Comparison of ENCODE assay signal across 7 cellular contexts in the genomic region with DNA sequence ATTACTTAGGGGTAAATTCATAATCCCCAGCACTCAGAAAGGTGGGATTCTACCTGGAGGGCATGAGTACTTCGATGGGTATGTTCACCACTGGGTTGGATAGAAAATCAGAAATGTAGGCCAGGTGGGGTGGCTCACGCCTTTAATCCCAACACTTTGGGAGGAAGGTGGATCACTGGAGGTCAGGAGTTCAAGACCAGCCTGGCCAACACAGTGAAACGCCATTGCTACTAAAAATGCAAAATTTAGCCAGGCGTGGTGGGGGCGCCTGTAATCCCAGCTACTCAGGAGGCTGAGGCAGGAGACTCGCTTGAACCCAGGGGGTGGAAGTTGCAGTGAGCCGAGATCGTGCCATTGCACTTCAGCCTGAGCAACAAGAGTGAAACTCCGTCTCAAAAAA. TPM values are rescaled to one million over a fixed set of nuclear protein-coding genes. Genes with fewer than 3 reads are reported as not detected.
DNase-seq lines count a peak whose midpoint lies in the region; ATAC-seq, FAIRE-seq and TF ChIP-seq lines count a peak whose summit lies in the region.
"Not testable (repeated sequence)": the region's sequence is repeated elsewhere in the genome, so short reads cannot be mapped to it uniquely, and the experiment has no call there.

No MANE protein-coding gene starts in this region.

- FAIRE-seq in HepG2 (lab: Jason Lieb, UNC) = not testable (repeated sequence)

- not testable (repeated sequence) for TF ChIP-seq RAD21 in HepG2 (CRISPR knock-in tag; IDR thresholded peaks at IDR 0.05)

- TF ChIP-seq EP300 in HepG2 (IDR thresholded peaks at IDR 0.05; ENCODE audit: low read depth in 2 of 2, low read length in 2 of 2); HepG2 (CRISPR knock-in tag; IDR thresholded peaks at IDR 0.05; ENCODE audit: borderline replicate concordance): not testable (repeated sequence)

- intact Hi-C loops in Calu3 (cut with micrococcal nuclease; ENCODE audit: unreplicated experiment); sciatic nerve (cut with DNase I); thyroid gland (cut with DNase I): not testable (repeated sequence)
- intact Hi-C loops in HepG2 (cut with micrococcal nuclease; ENCODE audit: unreplicated experiment) = loop anchor here (5.0 kb wide), 1 partner anchor 125 kb away; no protein-coding TSS in a partner anchor

- H3K4me1 ChIP-seq in HepG2 (ENCODE audit: insufficient read depth, low read length) (peaks cover 45% of the 10 kb centered on the region), parathyroid adenoma (peaks cover 33% of the 10 kb centered on the region), thyroid gland (peaks cover 40 to 47% of the 10 kb centered on the region in 2 donors)

- BruUV-seq in Calu3 (replicated peaks; lab: Mats Ljungman, UMichigan); HepG2 (replicated peaks; lab: Mats Ljungman, UMichigan): not testable (repeated sequence)

- not testable (repeated sequence) for DNase-seq in Calu3; HepG2 (ENCODE audit: low spot score); thyroid gland
- DNase-seq in coronary artery (ENCODE audit: low spot score) = peak; percentile 69
- peak; percentile 19 for DNase-seq in sciatic nerve (ENCODE audit: low spot score)

- H3K27me3 ChIP-seq in HepG2 (ENCODE audit: control insufficient read depth in 1 of 2, insufficient read depth in 2 of 2, low read length in 2 of 2); parathyroid adenoma (ENCODE audit: control insufficient read depth, insufficient read depth, low read length); thyroid gland: not testable (repeated sequence)

- not testable (repeated sequence) for H2AFZ ChIP-seq in HepG2 (ENCODE audit: low read length); parathyroid adenoma

- H3K27me3 Mint-ChIP-seq in Calu3 (ENCODE audit: unreplicated experiment) = not testable (repeated sequence)

- H3K4me1 Mint-ChIP-seq in Calu3 (ENCODE audit: low read depth, unreplicated experiment) = peaks cover 44% of the 10 kb centered on the region

- not testable (repeated sequence) for H3K4me3 Mint-ChIP-seq in Calu3 (ENCODE audit: low read depth, unreplicated experiment)

- not testable (repeated sequence) for H3K9me3 ChIP-seq in HepG2 (ENCODE audit: low read length); parathyroid adenoma (ENCODE audit: control insufficient read depth, low read length); thyroid gland

- ATAC-seq in HepG2, sciatic nerve: not testable (repeated sequence)

- H3K36me3 ChIP-seq in HepG2 (replicated peaks in 1 of 2; ENCODE audit: control insufficient read depth in 1 of 2, insufficient read depth in 2 of 2, low read length in 2 of 2); parathyroid adenoma (ENCODE audit: control insufficient read depth, insufficient read depth, low read length); thyroid gland: not testable (repeated sequence)

- H4K20me1 ChIP-seq in HepG2 (ENCODE audit: insufficient read depth, low read length) = not testable (repeated sequence)

- H3K36me3 Mint-ChIP-seq in Calu3 (ENCODE audit: insufficient read depth, unreplicated experiment) = peaks cover 28% of the 10 kb centered on the region

- H3K9me3 Mint-ChIP-seq in Calu3 (ENCODE audit: low read depth, unreplicated experiment) = not testable (repeated sequence)

- not testable (repeated sequence) for TF ChIP-seq POLR2A in HepG2 (IDR thresholded peaks at IDR 0.05; ENCODE audit: insufficient read depth in 1 of 2, low read depth in 2 of 2, low read length in 2 of 2); thyroid gland (IDR thresholded peaks at IDR 0.05)

- POLR2A ChIA-PET in HepG2 (lab: Yijun Ruan, JAX) = interaction anchor here (0.7 to 2.9 kb wide), 7 partner anchors 10 to 195 kb away, joined by 3 to 16 read pairs (median 8); partner anchors contain the start of gene ZFHX3

- peak overlapping the region; percentile 43 for H3K27ac Mint-ChIP-seq in Calu3 (ENCODE audit: unreplicated experiment)

- 87% methylated on average over 9 of the region's 9 CpGs for WGBS in HepG2 (ENCODE audit: low lambda C conversion rate)
- WGBS in thyroid gland, 2 donors = 92 to 94% methylated on average over 8 to 9 of the region's 9 CpGs

- peak overlapping the region; percentile 91 for H3K27ac ChIP-seq in VCaP
- peak overlapping the region; percentile 84 to 99 for H3K27ac ChIP-seq in coronary artery
- H3K27ac ChIP-seq in HepG2 (ENCODE audit: extremely low read length, insufficient read depth, low read length) = not testable (repeated sequence)
- H3K27ac ChIP-seq in parathyroid adenoma = peak overlapping the region; percentile 77
- H3K27ac ChIP-seq in thyroid gland = peak overlapping the region; percentile 90 to 97 (median 92)

- in situ Hi-C loops in HepG2 (cut with HindIII; ENCODE audit: extremely low pct_ligation_motif_present, low pct_unique_long_range_greater_than_20kb) = not testable (repeated sequence)

- TF ChIP-seq CTCF in Calu3 (IDR thresholded peaks at IDR 0.05; ENCODE audit: unreplicated experiment); VCaP (conservative IDR thresholded peaks at IDR 0.05); coronary artery (IDR thresholded peaks at IDR 0.05); HepG2 (CRISPR knock-in tag; IDR thresholded peaks at IDR 0.05); parathyroid adenoma (IDR thresholded peaks at IDR 0.05); thyroid gland (IDR thresholded peaks at IDR 0.05): not testable (repeated sequence)

- H3K79me2 ChIP-seq in HepG2 (ENCODE audit: insufficient read depth, low read length); parathyroid adenoma: not testable (repeated sequence)

- not testable (repeated sequence) for H3K4me3 ChIP-seq in coronary artery; HepG2 (replicated peaks in 1 of 3; ENCODE audit: insufficient read depth in 1 of 3, low read depth in 2 of 3, low read length in 3 of 3); parathyroid adenoma (ENCODE audit: low read depth, low read length); thyroid gland (replicated peaks in 1 of 3)

- H3K4me2 ChIP-seq in HepG2 (ENCODE audit: low read depth, low read length) = peak overlapping the region; percentile 78
- not testable (repeated sequence) for H3K4me2 ChIP-seq in parathyroid adenoma (ENCODE audit: low read length)

- 0 out of 2 replicates have a peak overlapping the region, but pooled peaks have one; percentile 7 for H3K9ac ChIP-seq in HepG2 (ENCODE audit: insufficient read depth, low read depth, low read length)
- not testable (repeated sequence) for H3K9ac ChIP-seq in parathyroid adenoma

- CTCF ChIA-PET in Calu3 (lab: Charles Lee) = interaction anchor here (0.7 kb wide), 1 partner anchor 145 kb away, joined by 3 read pairs; no protein-coding TSS in a partner anchor
- CTCF ChIA-PET in HepG2 (lab: Yijun Ruan, JAX; ENCODE audit: low intra/inter-chr PET ratio, low total read pairs) = not testable (repeated sequence)

TF ChIP-seq in HepG2, 621 proteins besides CTCF, POLR2A, EP300 and RAD21 (continues in another document):
- TF ChIP-seq PATZ1 (CRISPR knock-in tag; IDR thresholded peaks at IDR 0.05) = 0 out of 2 replicates have a peak, but pooled peaks have one; percentile 1

RNA-seq across cellular contexts. Expression of gene ZFHX3, which starts 24.1 kb away (rescaled TPM):
- 13.6 and 17.8 TPM in 2 replicates for total RNA-seq in Calu3 (2022)
- 6.0 and 12.3 TPM in 2 replicates for total RNA-seq in HepG2 (2016; rRNA removed; fragmentation: Illumina TruSeq; extraction: Trizol)
- 1.8 and 1.9 TPM in 2 replicates for total RNA-seq in HepG2 (2016; cell fraction: cytosol; rRNA removed; fragmentation: Illumina TruSeq; extraction: Trizol; ENCODE audit: low read depth)
- 5.6 and 10.6 TPM in 2 replicates for total RNA-seq in HepG2 (2016; cell fraction: insoluble cytoplasmic fraction; rRNA removed; fragmentation: Illumina TruSeq; extraction: Trizol)
- total RNA-seq in HepG2 (2016; cell fraction: membrane; rRNA removed; fragmentation: Illumina TruSeq; extraction: Trizol) = 5.0 and 5.6 TPM in 2 replicates
- total RNA-seq in HepG2 (2016; cell fraction: nucleus; rRNA removed; fragmentation: Illumina TruSeq; extraction: Trizol) = 15.3 and 19.7 TPM in 2 replicates
- 5.0 and 5.3 TPM in 2 replicates for polyA plus RNA-seq in HepG2 (2011; rRNA removed)
- polyA plus RNA-seq in HepG2 (2011; cell fraction: cytosol; rRNA removed) = 3.5 and 4.2 TPM in 2 replicates
- 10.2 and 11.2 TPM in 2 replicates for polyA plus RNA-seq in HepG2 (2011; cell fraction: nucleus; rRNA removed)
- 12.6 and 14.4 TPM in 2 replicates for polyA plus RNA-seq in HepG2 (2012)
- polyA plus RNA-seq in HepG2 (2016; cell fraction: cytosol; fragmentation: Illumina TruSeq; extraction: Trizol; ENCODE audit: low read depth) = 0.31 and 0.36 TPM in 2 replicates
- 8.6 and 11.4 TPM in 2 replicates for polyA plus RNA-seq in HepG2 (2016; cell fraction: insoluble cytoplasmic fraction; fragmentation: Illumina TruSeq; extraction: Trizol; ENCODE audit: low read depth)
- polyA plus RNA-seq in HepG2 (2016; cell fraction: membrane; fragmentation: Illumina TruSeq; extraction: Trizol; ENCODE audit: low read depth) = 1.0 and 1.4 TPM in 2 replicates
- polyA plus RNA-seq in HepG2 (2016; cell fraction: nucleus; fragmentation: Illumina TruSeq; extraction: Trizol; ENCODE audit: insufficient read depth, low read depth) = 16.2 and 17.6 TPM in 2 replicates
- 12.7 and 18.2 TPM in 2 replicates for polyA minus RNA-seq in HepG2 (2011; rRNA and poly(A)+ RNA removed; ENCODE audit: low replicate concordance)
- polyA minus RNA-seq in HepG2 (2011; cell fraction: cytosol; rRNA and poly(A)+ RNA removed) = 16.9 and 20.7 TPM in 2 replicates
- polyA minus RNA-seq in HepG2 (2011; cell fraction: nucleus; rRNA and poly(A)+ RNA removed) = 23.9 and 27.2 TPM in 2 replicates
- 44.6 TPM for total RNA-seq in sciatic nerve
- 10 to 100 TPM; 27.4 to 92.9 (median 45.5) TPM for total RNA-seq in thyroid gland
